1 cellular context compared by ENCODE assay signal in genomic region chr4:1825326-1825725, GRCh38.
TF ChIP-seq lines count a peak whose summit lies in the region.

No MANE protein-coding gene starts in this region.

TF ChIP-seq in SK-N-SH, 30 proteins besides CTCF, POLR2A, EP300 and RAD21 (continued from another document):
- TF ChIP-seq, protein P1, sequence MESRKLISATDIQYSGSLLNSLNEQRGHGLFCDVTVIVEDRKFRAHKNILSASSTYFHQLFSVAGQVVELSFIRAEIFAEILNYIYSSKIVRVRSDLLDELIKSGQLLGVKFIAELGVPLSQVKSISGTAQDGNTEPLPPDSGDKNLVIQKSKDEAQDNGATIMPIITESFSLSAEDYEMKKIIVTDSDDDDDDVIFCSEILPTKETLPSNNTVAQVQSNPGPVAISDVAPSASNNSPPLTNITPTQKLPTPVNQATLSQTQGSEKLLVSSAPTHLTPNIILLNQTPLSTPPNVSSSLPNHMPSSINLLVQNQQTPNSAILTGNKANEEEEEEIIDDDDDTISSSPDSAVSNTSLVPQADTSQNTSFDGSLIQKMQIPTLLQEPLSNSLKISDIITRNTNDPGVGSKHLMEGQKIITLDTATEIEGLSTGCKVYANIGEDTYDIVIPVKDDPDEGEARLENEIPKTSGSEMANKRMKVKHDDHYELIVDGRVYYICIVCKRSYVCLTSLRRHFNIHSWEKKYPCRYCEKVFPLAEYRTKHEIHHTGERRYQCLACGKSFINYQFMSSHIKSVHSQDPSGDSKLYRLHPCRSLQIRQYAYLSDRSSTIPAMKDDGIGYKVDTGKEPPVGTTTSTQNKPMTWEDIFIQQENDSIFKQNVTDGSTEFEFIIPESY (IDR thresholded peaks at IDR 0.05; ENCODE audit: borderline replicate concordance, low read depth): no peak
- TF ChIP-seq, protein P2, sequence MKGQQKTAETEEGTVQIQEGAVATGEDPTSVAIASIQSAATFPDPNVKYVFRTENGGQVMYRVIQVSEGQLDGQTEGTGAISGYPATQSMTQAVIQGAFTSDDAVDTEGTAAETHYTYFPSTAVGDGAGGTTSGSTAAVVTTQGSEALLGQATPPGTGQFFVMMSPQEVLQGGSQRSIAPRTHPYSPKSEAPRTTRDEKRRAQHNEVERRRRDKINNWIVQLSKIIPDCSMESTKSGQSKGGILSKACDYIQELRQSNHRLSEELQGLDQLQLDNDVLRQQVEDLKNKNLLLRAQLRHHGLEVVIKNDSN (IDR thresholded peaks at IDR 0.05; ENCODE audit: borderline replicate concordance, low read depth): no peak
- no peak; the same call in 1 of the 2 replicates for TF ChIP-seq NFIC (IDR thresholded peaks at IDR 0.05; ENCODE audit: borderline replicate concordance)
- no peak for TF ChIP-seq RFX5 (IDR thresholded peaks at IDR 0.05; ENCODE audit: low read length)
- TF ChIP-seq ELF1 (IDR thresholded peaks at IDR 0.05): no peak
- TF ChIP-seq USF2 (IDR thresholded peaks at IDR 0.05; ENCODE audit: borderline replicate concordance, low read depth, low read length): no peak
